In genomic region chr18:37476611-37477295, GRCh38 we compare ENCODE assay signal across 15 cellular contexts.
A peak's percentile ranks its signal among the peaks of the same experiment; 100 is the strongest.
DNase-seq lines count a peak whose midpoint lies in the region; ATAC-seq, FAIRE-seq and TF ChIP-seq lines count a peak whose summit lies in the region.
"Had no signal": no experiment of that assay in that cellular context is flagged by ENCODE, and none has a peak within 500 bp of the region (broad histone marks: within the 10 kb centered on the region; RNA-seq: fewer than 3 reads in every experiment).

No MANE protein-coding gene starts in this region.

- TF ChIP-seq POLR2A in H1 (IDR thresholded peaks at IDR 0.05; ENCODE audit: control extremely low read depth in 1 of 2, low read depth in 2 of 2, low read length in 2 of 2) = no peak

- no peaks in the 10 kb centered on the region for H3K9me2 ChIP-seq in SU-DHL-6 (replicated peaks; ENCODE audit: insufficient read depth, low read length)

- DNase-seq in G401 (ENCODE audit: low spot score) (peak; percentile 77), H1 (ENCODE audit: low read depth in 1 of 2, low spot score in 2 of 2) (no peak), neuronal stem cell (ENCODE audit: low spot score) (no peak), RKO (ENCODE audit: low spot score) (no peak), Ammon's horn (ENCODE audit: low spot score) (no peak)
- DNase-seq: CD4-positive, alpha-beta memory T cell; DMS79; GF-D8 had no signal

- H3K18ac ChIP-seq in H1 (ENCODE audit: extremely low read depth, low read length) = no peak overlapping the region
- H3K18ac ChIP-seq in neuronal stem cell (ENCODE audit: low read length) = peak overlapping the region; percentile 65

- H3K4me2 ChIP-seq in SU-DHL-6 (ENCODE audit: low read depth, low read length, poor library complexity, severe bottlenecking) = no peak overlapping the region
- no peak overlapping the region for H3K4me2 ChIP-seq in H1 (ENCODE audit: insufficient read depth in 1 of 2, low read depth in 2 of 2, low read length in 2 of 2)
- no peak overlapping the region for H3K4me2 ChIP-seq in neuronal stem cell (ENCODE audit: insufficient read depth, low read length, poor library complexity, severe bottlenecking)
- H3K4me2 ChIP-seq: KMS-11 had no signal

- H3K36me3 ChIP-seq in SU-DHL-6 (ENCODE audit: low read length) (no peaks in the 10 kb centered on the region), H1 (ENCODE audit: control insufficient read depth in 2 of 4, insufficient read depth in 4 of 4, low read length in 3 of 4) (no peaks in the 10 kb centered on the region), neuronal stem cell (replicated peaks in 1 of 2; ENCODE audit: control insufficient read depth in 2 of 2, insufficient read depth in 2 of 2, low read length in 2 of 2) (no peaks in the 10 kb centered on the region)

- 84% methylated on average over 22 of the region's 22 CpGs; no CpG with 5 or more reads in 1 of the 2 experiments for WGBS in H1 (ENCODE audit: extremely low coverage in 1 of 2, insufficient coverage in 1 of 2, insufficient read length in 1 of 2, insufficient replicate concordance in 2 of 2, low coverage in 1 of 2, low lambda C conversion rate in 2 of 2, missing lambda C conversion rate in 1 of 2), 2 experiments
- WGBS in neuronal stem cell (ENCODE audit: extremely low coverage in 2 of 2, insufficient read length in 2 of 2, insufficient replicate concordance in 1 of 2), 2 donors = no CpG with 5 or more reads among the region's 22 CpGs

- H3K27me3 ChIP-seq in SU-DHL-6 (ENCODE audit: low read length) (no peaks in the 10 kb centered on the region), H1 (replicated peaks in 1 of 4; ENCODE audit: control insufficient read depth in 3 of 4, extremely low read depth in 1 of 4, insufficient read depth in 3 of 4, low read length in 3 of 4) (no peaks in the 10 kb centered on the region), neuronal stem cell (ENCODE audit: control insufficient read depth in 3 of 3, insufficient read depth in 3 of 3, low read depth in 1 of 3, low read length in 3 of 3) (peaks cover 0 to 3% (median 0%) of the 10 kb centered on the region in 3 experiments)

- no peaks in the 10 kb centered on the region for H3K79me1 ChIP-seq in H1 (ENCODE audit: low read depth, low read length)
- H3K79me1 ChIP-seq in neuronal stem cell (ENCODE audit: low read depth, low read length) = no peaks in the 10 kb centered on the region

- no peak overlapping the region for H3K14ac ChIP-seq in H1 (ENCODE audit: insufficient read length)
- no peak overlapping the region for H3K14ac ChIP-seq in neuronal stem cell (ENCODE audit: low read length)

- H2AK5ac ChIP-seq in H1 (ENCODE audit: low read depth, low read length) = no peak overlapping the region
- H2AK5ac ChIP-seq in neuronal stem cell (ENCODE audit: low read depth, low read length) = peak overlapping the region; percentile 16

- H2BK5ac ChIP-seq in H1 (ENCODE audit: low read depth, low read length) (peak overlapping the region; percentile 20; the same call in 1 of the 2 replicates), neuronal stem cell (ENCODE audit: low read length) (no peak overlapping the region)

- no peak for ATAC-seq in GM19397 (IDR thresholded peaks at IDR 0.05; ENCODE audit: unreplicated experiment)

- H3K23me2 ChIP-seq in H1 (ENCODE audit: low read depth, low read length) = no peaks in the 10 kb centered on the region

- no peaks in the 10 kb centered on the region for H3K79me2 ChIP-seq in SU-DHL-6 (ENCODE audit: insufficient read depth, low read length)
- H3K79me2 ChIP-seq in H1 (ENCODE audit: control insufficient read depth in 1 of 2, insufficient read depth in 2 of 2, low read length in 2 of 2) = no peaks in the 10 kb centered on the region

- H3K56ac ChIP-seq in H1 (replicated peaks; ENCODE audit: insufficient read length, low read depth, low read length) = no peak overlapping the region

- no peak overlapping the region for H4K5ac ChIP-seq in H1 (ENCODE audit: insufficient read length, low read depth, low read length)

- peak; percentile 8 for TF ChIP-seq CTCF in SU-DHL-6 (IDR thresholded peaks at IDR 0.05; ENCODE audit: insufficient read depth, low read length, poor library complexity, severe bottlenecking)
- no peak for TF ChIP-seq CTCF in H1 (IDR thresholded peaks at IDR 0.05; ENCODE audit: control extremely low read depth in 1 of 3, insufficient read depth in 1 of 3, low read depth in 1 of 3, low read length in 3 of 3)

- H3K9ac ChIP-seq in SU-DHL-6 (ENCODE audit: low read length) = no peak overlapping the region
- H3K9ac ChIP-seq in H1 (replicated peaks in 1 of 4; ENCODE audit: extremely low read depth in 1 of 4, low read depth in 3 of 4, low read length in 3 of 4) = no peak overlapping the region
- no peak overlapping the region for H3K9ac ChIP-seq in neuronal stem cell (ENCODE audit: low read depth, low read length, poor library complexity)
- H3K9ac ChIP-seq: KMS-11 had no signal

- H3F3A ChIP-seq in SU-DHL-6 (ENCODE audit: insufficient read depth) = no peaks in the 10 kb centered on the region

- H3K9me3 ChIP-seq in SU-DHL-6 (ENCODE audit: insufficient read depth, low read length) (no peaks in the 10 kb centered on the region), H1 (ENCODE audit: insufficient read depth in 2 of 2, low read depth in 1 of 2, low read length in 1 of 2) (no peaks in the 10 kb centered on the region), neuronal stem cell (replicated peaks in 1 of 2; ENCODE audit: control insufficient read depth in 2 of 2, insufficient read depth in 1 of 2, low read depth in 1 of 2, low read length in 2 of 2) (no peaks in the 10 kb centered on the region)

- no peak for FAIRE-seq in H1 (lab: Jason Lieb, UNC)
- FAIRE-seq: A204.1, H54 had no signal

- H4K8ac ChIP-seq in H1 (ENCODE audit: extremely low read depth, insufficient read depth, low read length) (no peak overlapping the region), neuronal stem cell (ENCODE audit: low read depth, low read length) (no peak overlapping the region)

- H2BK12ac ChIP-seq in H1 (ENCODE audit: low read depth, low read length) (0 out of 2 replicates have a peak overlapping the region, but pooled peaks have one; percentile 62), neuronal stem cell (ENCODE audit: low read length) (peak overlapping the region; percentile 47)

- no peak overlapping the region for H2BK15ac ChIP-seq in H1 (ENCODE audit: low read length)
- no peak overlapping the region for H2BK15ac ChIP-seq in neuronal stem cell (ENCODE audit: low read length)

- no peak for TF ChIP-seq EP300 in H1 (IDR thresholded peaks at IDR 0.05; ENCODE audit: borderline replicate concordance in 1 of 2, low read depth in 2 of 2, low read length in 2 of 2)

- no peak overlapping the region for H3K23ac ChIP-seq in H1 (ENCODE audit: insufficient read length)
- H3K23ac ChIP-seq in neuronal stem cell (ENCODE audit: low read depth, low read length, poor library complexity) = no peak overlapping the region

- in situ Hi-C loops in G401 (cut with HindIII; ENCODE audit: low sequenced_read_pairs) = no loop called here

- POLR2A ChIA-PET in H1 (lab: Charles Lee; ENCODE audit: partially characterized antibody) = interaction anchor here (0.6 kb wide), 1 partner anchor 55 kb away, joined by 4 read pairs; no protein-coding TSS in a partner anchor

- no peak overlapping the region for H4K91ac ChIP-seq in H1 (replicated peaks; ENCODE audit: insufficient read length, low read length)
- H4K91ac ChIP-seq in neuronal stem cell (ENCODE audit: low read depth, low read length, poor library complexity) = peak overlapping the region; percentile 47

- no peak overlapping the region for H3K4me3 ChIP-seq in SU-DHL-6 (ENCODE audit: insufficient read depth, low read length, poor library complexity, severe bottlenecking)
- no peak overlapping the region for H3K4me3 ChIP-seq in H1 (ENCODE audit: extremely low read depth in 1 of 4, insufficient read depth in 2 of 4, low read depth in 3 of 4, low read length in 4 of 4)
- H3K4me3 ChIP-seq in neuronal stem cell (ENCODE audit: low read length in 2 of 2) = no peak overlapping the region

- CTCF ChIA-PET in H1 (lab: Charles Lee; ENCODE audit: partially characterized antibody) = interaction anchor here (0.7 to 8.6 kb wide), 35 partner anchors 9 to 534 kb away, joined by 3 to 144 read pairs (median 4); no protein-coding TSS in a partner anchor

- H3K27ac ChIP-seq in SU-DHL-6 (ENCODE audit: low read depth, low read length) (no peak overlapping the region), H1 (ENCODE audit: low read depth, low read length) (no peak overlapping the region), neuronal stem cell (replicated peaks; ENCODE audit: low read length) (no peak overlapping the region)
- H3K27ac ChIP-seq: C4-2B, HL-60, KMS-11 had no signal

- H3K4me1 ChIP-seq in H1 (replicated peaks in 1 of 4; ENCODE audit: control insufficient read depth in 3 of 4, insufficient read depth in 4 of 4, low read length in 3 of 4) (peaks cover 0 to 6% (median 2%) of the 10 kb centered on the region in 4 experiments; a peak in 4 of 7 replicates), neuronal stem cell (ENCODE audit: control insufficient read depth in 2 of 2, insufficient read depth in 1 of 2, low read depth in 1 of 2, low read length in 2 of 2) (peaks cover 0 to 12% of the 10 kb centered on the region in 2 donors)

- H2BK20ac ChIP-seq in H1 (ENCODE audit: low read length) = no peak overlapping the region

- no peak overlapping the region for H3K4ac ChIP-seq in H1 (replicated peaks; ENCODE audit: insufficient read length, low read depth, low read length)
- H3K4ac ChIP-seq in neuronal stem cell (ENCODE audit: low read length) = no peak overlapping the region

- TF ChIP-seq RAD21 in H1 (IDR thresholded peaks at IDR 0.05 in 1 of 2, conservative IDR thresholded peaks at IDR 0.05 in 1 of 2; ENCODE audit: low read depth in 2 of 2, low read length in 2 of 2) = no peak

- H2AFZ ChIP-seq in SU-DHL-6 (ENCODE audit: low read depth, low read length, severe bottlenecking) = no peak overlapping the region
- H2AFZ ChIP-seq in H1 (ENCODE audit: low read length) = no peak overlapping the region
- no peak overlapping the region for H2AFZ ChIP-seq in neuronal stem cell (ENCODE audit: low read length)

- H4K20me1 ChIP-seq in SU-DHL-6 (ENCODE audit: low read depth, low read length) (no peaks in the 10 kb centered on the region), H1 (replicated peaks in 1 of 2; ENCODE audit: control insufficient read depth in 1 of 2, insufficient read depth in 2 of 2, low read length in 2 of 2) (no peaks in the 10 kb centered on the region)

- H2BK120ac ChIP-seq in H1 (replicated peaks; ENCODE audit: low read depth, low read length) (no peak overlapping the region), neuronal stem cell (ENCODE audit: low read depth, low read length) (no peak overlapping the region)

TF ChIP-seq in H1, 55 proteins besides CTCF, POLR2A, EP300 and RAD21 (continues in another document):
- TF ChIP-seq SRF (IDR thresholded peaks at IDR 0.05; ENCODE audit: low read depth, low read length) = no peak
- no peak for TF ChIP-seq SIX5 (IDR thresholded peaks at IDR 0.05; ENCODE audit: low read depth, low read length)
- TF ChIP-seq NRF1 (IDR thresholded peaks at IDR 0.05; ENCODE audit: low read depth, low read length) = no peak
- TF ChIP-seq BACH1 (IDR thresholded peaks at IDR 0.05; ENCODE audit: low read length) = no peak
- TF ChIP-seq RFX5 (IDR thresholded peaks at IDR 0.05; ENCODE audit: borderline replicate concordance, low read depth, low read length) = no peak
- TF ChIP-seq BRCA1 (IDR thresholded peaks at IDR 0.05; ENCODE audit: low read depth, low read length) = no peak
- TF ChIP-seq POLR2AphosphoS5 (IDR thresholded peaks at IDR 0.05; ENCODE audit: low read depth, low read length) = no peak
